Comparison of ENCODE assay signal across 8 cellular contexts in genomic region chr9:470795-471194, GRCh38. TPM values are rescaled to one million over a fixed set of nuclear protein-coding genes. Genes with fewer than 3 reads are reported as not detected.
DNase-seq lines count a peak whose midpoint lies in the region; ATAC-seq and TF ChIP-seq lines count a peak whose summit lies in the region.

No MANE protein-coding gene starts in this region.

- H4K20me1 ChIP-seq in BLaER1 treated with 17β-estradiol and CSF1 and Interleukin-3, amounts not matched to agents 10 nM and 100 nM, result no peaks in the 10 kb centered on the region

- H3K27ac ChIP-seq in BLaER1 treated with 17β-estradiol and CSF1 and Interleukin-3, amounts not matched to agents 10 nM and 100 nM, result peak overlapping the region in 2 of 11 experiments; percentile 11 to 43; a peak in 2 of 22 replicates
- H3K27ac ChIP-seq in duodenal mucosa (ENCODE audit: low read depth, low read length), result no peak overlapping the region

- H3K27ac Mint-ChIP-seq in nephron progenitor cell, result no peak overlapping the region

- H3K27me3 Mint-ChIP-seq in nephron progenitor cell (ENCODE audit: low read depth, poor library complexity), result peaks cover 5% of the 10 kb centered on the region

- DNase-seq in MG63 (no peak), nephron progenitor cell (no peak), NCI-H187 (lab: John Stamatoyannopoulos, UW) (no peak)

- peak overlapping the region; percentile 92 for H3K4me3 Mint-ChIP-seq in nephron progenitor cell

- peaks cover 23 to 29% (median 27%) of the 10 kb centered on the region in 10 experiments for H3K4me1 ChIP-seq in BLaER1 treated with 17β-estradiol and CSF1 and Interleukin-3, amounts not matched to agents 10 nM and 100 nM
- peaks cover 19 to 31% of the 10 kb centered on the region in 2 donors for H3K4me1 ChIP-seq in duodenal mucosa (ENCODE audit: control insufficient read depth in 1 of 2, insufficient read depth in 2 of 2, low read length in 2 of 2)

- H3K27me3 ChIP-seq in BLaER1 treated with 17β-estradiol and CSF1 and Interleukin-3, amounts not matched to agents 10 nM and 100 nM, result no peaks in the 10 kb centered on the region
- H3K27me3 ChIP-seq in MG63 (no peaks in the 10 kb centered on the region), duodenal mucosa (ENCODE audit: control insufficient read depth in 1 of 2, insufficient read depth in 2 of 2, low read length in 2 of 2) (no peaks in the 10 kb centered on the region)

- H3K9ac ChIP-seq in BLaER1 treated with 17β-estradiol and CSF1 and Interleukin-3, amounts not matched to agents 10 nM and 100 nM, result peak overlapping the region in 9 of 11 experiments; percentile 56 to 76 (median 65); a peak in 12 of 22 replicates
- H3K9ac ChIP-seq in duodenal mucosa (ENCODE audit: low read depth in 1 of 2, low read length in 2 of 2), result peak overlapping the region; percentile 44 to 64

- H3K4me1 Mint-ChIP-seq in nephron progenitor cell, result peaks cover 43% of the 10 kb centered on the region

- no peaks in the 10 kb centered on the region for H3K9me3 ChIP-seq in BLaER1 treated with 17β-estradiol and CSF1 and Interleukin-3, amounts not matched to agents 10 nM and 100 nM (replicated peaks in 1 of 11)
- no peaks in the 10 kb centered on the region for H3K9me3 ChIP-seq in MG63
- no peaks in the 10 kb centered on the region for H3K9me3 ChIP-seq in duodenal mucosa (ENCODE audit: control insufficient read depth in 1 of 2, low read length in 2 of 2)

- peak overlapping the region; percentile 78 to 97 (median 87) for H3K4me2 ChIP-seq in BLaER1 treated with 17β-estradiol and CSF1 and Interleukin-3, amounts not matched to agents 10 nM and 100 nM

- H3K9me3 Mint-ChIP-seq in nephron progenitor cell, result no peaks in the 10 kb centered on the region

- peaks cover 12% of the 10 kb centered on the region for H3K36me3 Mint-ChIP-seq in nephron progenitor cell (ENCODE audit: low read depth)

- H3K4me3 ChIP-seq in BLaER1 treated with 17β-estradiol and CSF1 and Interleukin-3, amounts not matched to agents 10 nM and 100 nM, result peak overlapping the region; percentile 54 to 73 (median 62)
- H3K4me3 ChIP-seq in MG63 (peak overlapping the region; percentile 53), duodenal mucosa (ENCODE audit: low read depth in 1 of 2, low read length in 2 of 2) (peak overlapping the region; percentile 77)

- ATAC-seq in GM18858 (IDR thresholded peaks at IDR 0.05; ENCODE audit: unreplicated experiment) (no peak), GM18909 (IDR thresholded peaks at IDR 0.05; ENCODE audit: poor library complexity, unreplicated experiment) (no peak), GM21390 (IDR thresholded peaks at IDR 0.05; ENCODE audit: unreplicated experiment) (no peak)

- peaks cover 0 to 14% (median 0%) of the 10 kb centered on the region in 11 experiments; a peak in 9 of 22 replicates for H3K36me3 ChIP-seq in BLaER1 treated with 17β-estradiol and CSF1 and Interleukin-3, amounts not matched to agents 10 nM and 100 nM
- no peaks in the 10 kb centered on the region for H3K36me3 ChIP-seq in MG63
- H3K36me3 ChIP-seq in duodenal mucosa (ENCODE audit: control insufficient read depth in 1 of 2, insufficient read depth in 2 of 2, low read length in 2 of 2), result no peaks in the 10 kb centered on the region

- no peak for TF ChIP-seq CTCF in nephron progenitor cell (IDR thresholded peaks at IDR 0.05)

RNA-seq across cellular contexts. Expression of gene KANK1, which starts 33.7 kb away (rescaled TPM):
- 45.6 and 48.8 TPM in 2 replicates for total RNA-seq in MG63 (2014; rRNA removed; shearing (Covaris generic); ENCODE audit: low replicate concordance)
